Comparison of ENCODE assay signal across 10 cellular contexts in the genomic region with DNA sequence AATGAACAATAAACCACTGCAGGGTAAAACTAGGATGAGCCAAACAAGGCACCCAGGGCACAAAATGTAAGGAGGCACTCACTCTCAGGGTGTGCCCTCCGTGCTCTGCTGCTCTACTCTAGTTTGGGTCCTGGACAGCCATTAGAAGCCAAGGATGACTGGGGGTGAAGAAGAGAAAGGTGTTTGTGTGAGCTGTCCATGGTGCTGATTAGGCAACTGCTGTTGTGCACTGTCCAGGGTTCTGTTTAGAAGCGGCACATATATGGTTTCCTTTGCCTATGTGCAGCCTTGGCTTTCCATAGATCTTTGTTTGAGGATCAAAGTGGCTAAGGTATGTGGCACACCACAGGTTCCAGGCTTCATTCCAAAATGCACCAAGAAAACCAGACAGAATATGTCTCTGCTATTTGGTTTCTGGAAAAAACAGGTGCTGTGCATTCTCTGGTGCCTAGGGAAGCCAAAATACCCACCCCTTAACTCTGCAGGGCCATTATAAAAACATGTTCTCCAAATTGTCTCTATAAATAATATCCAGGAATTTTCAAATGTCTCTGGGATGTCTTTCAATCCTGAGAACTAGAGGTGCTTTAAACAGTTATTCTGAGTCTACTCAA.
DNase-seq lines count a peak whose midpoint lies in the region; ATAC-seq, FAIRE-seq and TF ChIP-seq lines count a peak whose summit lies in the region.
"Had no signal": no experiment of that assay in that cellular context is flagged by ENCODE, and none has a peak within 500 bp of the region (broad histone marks: within the 10 kb centered on the region; RNA-seq: fewer than 3 reads in every experiment).

No MANE protein-coding gene starts in this region.

- H3K36me3 ChIP-seq in right atrium auricular region, result no peaks in the 10 kb centered on the region
- no peaks in the 10 kb centered on the region for H3K36me3 ChIP-seq in SJCRH30
- no peaks in the 10 kb centered on the region for H3K36me3 ChIP-seq in CD8-positive, alpha-beta memory T cell (ENCODE audit: insufficient read depth, low read length)

- H3K27me3 ChIP-seq in right atrium auricular region (no peaks in the 10 kb centered on the region), SJCRH30 (no peaks in the 10 kb centered on the region)
- H3K27me3 ChIP-seq in CD8-positive, alpha-beta memory T cell (ENCODE audit: insufficient read depth, low read length, poor library complexity, severe bottlenecking), result no peaks in the 10 kb centered on the region

- no peak overlapping the region for H3K4me3 Mint-ChIP-seq in immature natural killer cell
- H3K4me3 Mint-ChIP-seq in CD8-positive, alpha-beta memory T cell, result no peak overlapping the region

- CTCF ChIA-PET in CD8-positive, alpha-beta memory T cell (lab: Charles Lee), result no interaction called here

- H3K9me3 ChIP-seq in right atrium auricular region (peaks cover 0 to 5% of the 10 kb centered on the region in 2 donors), SJCRH30 (replicated peaks) (no peaks in the 10 kb centered on the region)
- H3K9me3 ChIP-seq in CD8-positive, alpha-beta memory T cell (ENCODE audit: low read length), result no peaks in the 10 kb centered on the region

- H3K27ac ChIP-seq in right atrium auricular region (no peak overlapping the region), SJCRH30 (no peak overlapping the region)
- no peak overlapping the region for H3K27ac ChIP-seq in CD8-positive, alpha-beta memory T cell (ENCODE audit: low read depth, low read length)
- H3K27ac ChIP-seq: skin epidermis had no signal

- H3K27me3 Mint-ChIP-seq in immature natural killer cell (ENCODE audit: low read depth in 3 of 3), result no peaks in the 10 kb centered on the region
- no peaks in the 10 kb centered on the region for H3K27me3 Mint-ChIP-seq in CD8-positive, alpha-beta memory T cell

- no peaks in the 10 kb centered on the region for H3K4me1 Mint-ChIP-seq in immature natural killer cell
- H3K4me1 Mint-ChIP-seq in CD8-positive, alpha-beta memory T cell, result no peaks in the 10 kb centered on the region

- no peak for FAIRE-seq in D721Med (lab: Jason Lieb, UNC)

- H3K27ac Mint-ChIP-seq in immature natural killer cell, result no peak overlapping the region
- H3K27ac Mint-ChIP-seq in CD8-positive, alpha-beta memory T cell, result no peak overlapping the region

- intact Hi-C loops in left ventricle myocardium superior (cut with micrococcal nuclease), result no loop called here

- H3K9me3 Mint-ChIP-seq in immature natural killer cell, result peaks cover 0 to 14% (median 4%) of the 10 kb centered on the region in 6 donors
- peaks cover 5 to 20% (median 12%) of the 10 kb centered on the region in 5 donors for H3K9me3 Mint-ChIP-seq in CD8-positive, alpha-beta memory T cell

- H3K4me3 ChIP-seq in right atrium auricular region (no peak overlapping the region), SJCRH30 (no peak overlapping the region), fibroblast of the aortic adventitia (ENCODE audit: low read depth, low read length) (no peak overlapping the region)
- H3K4me3 ChIP-seq in CD8-positive, alpha-beta memory T cell (ENCODE audit: low read length), result no peak overlapping the region
- H3K4me3 ChIP-seq: skin epidermis had no signal

- TF ChIP-seq CTCF in right atrium auricular region (IDR thresholded peaks at IDR 0.05), result no peak
- no peak for TF ChIP-seq CTCF in fibroblast of the aortic adventitia (IDR thresholded peaks at IDR 0.05; ENCODE audit: insufficient read depth, low read length)
- no peak for TF ChIP-seq CTCF in D721Med (IDR thresholded peaks at IDR 0.05; ENCODE audit: insufficient read depth, missing control alignments)

- DNase-seq in left ventricle myocardium superior (no peak), right atrium auricular region (ENCODE audit: low spot score) (no peak), SJCRH30 (peak; percentile 61 to 75), fibroblast of the aortic adventitia (ENCODE audit: low read depth) (peak; percentile 5), immature natural killer cell (no peak), D721Med (ENCODE audit: insufficient read length, low spot score) (no peak)
- DNase-seq in stimulated activated CD4-positive, alpha-beta T cell treated with anti-CD3 and anti-CD28 coated beads, Interleukin-4, amount 100 ng/mL, for 4 hours, result no peak
- no peak for DNase-seq in CD8-positive, alpha-beta memory T cell
- DNase-seq: NCI-H510A treated with DMSO at 0.1 percent for 48 hours had no signal

- H3K36me3 Mint-ChIP-seq in immature natural killer cell, result no peaks in the 10 kb centered on the region
- H3K36me3 Mint-ChIP-seq in CD8-positive, alpha-beta memory T cell, result no peaks in the 10 kb centered on the region

- ATAC-seq in left ventricle myocardium superior, result peak; percentile 45

- POLR2A ChIA-PET in CD8-positive, alpha-beta memory T cell (lab: Charles Lee), result no interaction called here

- H3K4me1 ChIP-seq in right atrium auricular region, result no peaks in the 10 kb centered on the region
- no peaks in the 10 kb centered on the region for H3K4me1 ChIP-seq in SJCRH30
- H3K4me1 ChIP-seq in CD8-positive, alpha-beta memory T cell (ENCODE audit: insufficient read depth, low read length), result no peaks in the 10 kb centered on the region

Comparison
In these comparisons a context has a peak if more than half of its experiments do, and no peak if none do; other contexts are left out.
1. DNase-seq: peak in SJCRH30 (2 of 2) and fibroblast of the aortic adventitia (single experiment); none in left ventricle myocardium superior (single experiment), right atrium auricular region (single experiment), stimulated activated CD4-positive, alpha-beta T cell treated with anti-CD3 and anti-CD28 coated beads, Interleukin-4, amount 100 ng/mL, for 4 hours (0 of 2), immature natural killer cell (0 of 3), CD8-positive, alpha-beta memory T cell (0 of 5) and D721Med (single experiment).